ENCODE assay signal across 8 cellular contexts in genomic region chr4:145939241-145939640, GRCh38. TPM values are rescaled to one million over a fixed set of nuclear protein-coding genes. Genes with fewer than 3 reads are reported as not detected.
DNase-seq lines count a peak whose midpoint lies in the region; ATAC-seq and TF ChIP-seq lines count a peak whose summit lies in the region.
"Had no signal": no experiment of that assay in that cellular context is flagged by ENCODE, and none has a peak within 500 bp of the region (broad histone marks: within the 10 kb centered on the region; RNA-seq: fewer than 3 reads in every experiment).

No MANE protein-coding gene starts in this region.

- H3K9ac ChIP-seq in SK-N-SH = peak overlapping the region; percentile 99
- peak overlapping the region; percentile 86 for H3K9ac ChIP-seq in smooth muscle cell (ENCODE audit: low read depth)

- H3K4me2 ChIP-seq in SK-N-SH = peak overlapping the region; percentile 82
- H3K4me2 ChIP-seq in smooth muscle cell = peak overlapping the region; percentile 93

- H3K9me2 ChIP-seq in SK-N-SH = no peaks in the 10 kb centered on the region

- DNase-seq in H7 = no peak
- DNase-seq in SK-N-SH = no peak
- no peak for DNase-seq in fibroblast of villous mesenchyme (ENCODE audit: low read depth)
- DNase-seq in smooth muscle cell (lab: John Stamatoyannopoulos, UW; ENCODE audit: unreplicated experiment) = no peak
- no peak for DNase-seq in middle frontal gyrus (ENCODE audit: extremely low spot score, low spot score)
- DNase-seq in DMS79 treated with DMSO at 0.1 percent for 48 hours (lab: John Stamatoyannopoulos, UW) = no peak

- H3K9me3 ChIP-seq in SK-N-SH = no peaks in the 10 kb centered on the region
- H3K9me3 ChIP-seq in smooth muscle cell (replicated peaks; ENCODE audit: low read depth) = no peaks in the 10 kb centered on the region
- H3K9me3 ChIP-seq: mucosa of descending colon had no signal

- H3K27ac ChIP-seq in SK-N-SH (ENCODE audit: low read depth in 2 of 2, low read length in 1 of 2) = peak overlapping the region; percentile 82 to 97
- peak overlapping the region; percentile 79 for H3K27ac ChIP-seq in smooth muscle cell (ENCODE audit: low read depth)

- peaks cover 14% of the 10 kb centered on the region for H3F3A ChIP-seq in SK-N-SH (replicated peaks; ENCODE audit: insufficient read depth)
- H3F3A ChIP-seq in smooth muscle cell (ENCODE audit: low read depth) = no peaks in the 10 kb centered on the region

- 34% methylated on average over 3 of the region's 3 CpGs for WGBS in SK-N-SH (ENCODE audit: low lambda C conversion rate)
- 34% methylated on average over 3 of the region's 3 CpGs for WGBS in smooth muscle cell (ENCODE audit: low lambda C conversion rate)

- H3K79me2 ChIP-seq in SK-N-SH (ENCODE audit: insufficient read depth) (peaks cover 38% of the 10 kb centered on the region), smooth muscle cell (ENCODE audit: low read depth) (peaks cover 18% of the 10 kb centered on the region)

- no peak for TF ChIP-seq EP300 in SK-N-SH (IDR thresholded peaks at IDR 0.05; ENCODE audit: borderline replicate concordance in 1 of 2, low read depth in 1 of 2, low read length in 1 of 2)

- POLR2A ChIA-PET in SK-N-SH (lab: Yijun Ruan, JAX) = interaction anchor here (0.7 to 0.9 kb wide), 3 partner anchors 8 to 298 kb away, joined by 3 to 4 read pairs (median 3); no protein-coding TSS in a partner anchor

- H3K4me1 ChIP-seq in SK-N-SH (ENCODE audit: control insufficient read depth in 1 of 2, insufficient read depth in 2 of 2, low read depth in 1 of 2, low read length in 1 of 2) (peaks cover 16 to 24% of the 10 kb centered on the region in 2 experiments), smooth muscle cell (ENCODE audit: low read depth) (peaks cover 17% of the 10 kb centered on the region)

- no peak for TF ChIP-seq RAD21 in SK-N-SH (IDR thresholded peaks at IDR 0.05; ENCODE audit: low read length)

- H2AFZ ChIP-seq in SK-N-SH (ENCODE audit: low read depth) (peak overlapping the region; percentile 43), smooth muscle cell (ENCODE audit: low read depth) (peak overlapping the region; percentile 81)

- H3K27me3 ChIP-seq in H7 (ENCODE audit: control insufficient read depth, insufficient read depth, low read length) = no peaks in the 10 kb centered on the region
- H3K27me3 ChIP-seq in SK-N-SH (ENCODE audit: insufficient read depth) = no peaks in the 10 kb centered on the region
- H3K27me3 ChIP-seq in smooth muscle cell (ENCODE audit: low read depth) = no peaks in the 10 kb centered on the region

- H3K4me3 ChIP-seq in H7 (ENCODE audit: insufficient read depth, low read depth, low read length) = peak overlapping the region; percentile 94
- H3K4me3 ChIP-seq in SK-N-SH (ENCODE audit: low read depth in 2 of 2, low read length in 1 of 2) = peak overlapping the region; percentile 76 to 89
- peak overlapping the region; percentile 80 for H3K4me3 ChIP-seq in fibroblast of villous mesenchyme (ENCODE audit: low read depth, low read length)
- peak overlapping the region; percentile 97 for H3K4me3 ChIP-seq in smooth muscle cell

- no peak for ATAC-seq in GM18511 (IDR thresholded peaks at IDR 0.05; ENCODE audit: unreplicated experiment)

- CTCF ChIA-PET in SK-N-SH (lab: Yijun Ruan, JAX) = interaction anchor here (0.7 to 3.9 kb wide), 2 partner anchors 16 to 99 kb away, joined by 3 to 20 read pairs; no protein-coding TSS in a partner anchor

- no peaks in the 10 kb centered on the region for H3K36me3 ChIP-seq in H7 (replicated peaks; ENCODE audit: control insufficient read depth, insufficient read depth, low read length)
- H3K36me3 ChIP-seq in SK-N-SH (replicated peaks in 1 of 2; ENCODE audit: control insufficient read depth in 1 of 2, insufficient read depth in 2 of 2, low read length in 1 of 2) = no peaks in the 10 kb centered on the region
- no peaks in the 10 kb centered on the region for H3K36me3 ChIP-seq in smooth muscle cell (ENCODE audit: low read depth)

- TF ChIP-seq CTCF in SK-N-SH (IDR thresholded peaks at IDR 0.05) (no peak), fibroblast of villous mesenchyme (IDR thresholded peaks at IDR 0.05; ENCODE audit: insufficient read depth, low read depth, low read length) (no peak), smooth muscle cell (IDR thresholded peaks at IDR 0.05; ENCODE audit: borderline replicate concordance, insufficient read depth, poor library complexity, severe bottlenecking) (no peak)

- H4K20me1 ChIP-seq in SK-N-SH (ENCODE audit: insufficient read depth) (no peaks in the 10 kb centered on the region), smooth muscle cell (ENCODE audit: low read depth) (no peaks in the 10 kb centered on the region)

TF ChIP-seq in SK-N-SH, 30 proteins besides CTCF, POLR2A, EP300 and RAD21:
- TF ChIP-seq, protein P1, sequence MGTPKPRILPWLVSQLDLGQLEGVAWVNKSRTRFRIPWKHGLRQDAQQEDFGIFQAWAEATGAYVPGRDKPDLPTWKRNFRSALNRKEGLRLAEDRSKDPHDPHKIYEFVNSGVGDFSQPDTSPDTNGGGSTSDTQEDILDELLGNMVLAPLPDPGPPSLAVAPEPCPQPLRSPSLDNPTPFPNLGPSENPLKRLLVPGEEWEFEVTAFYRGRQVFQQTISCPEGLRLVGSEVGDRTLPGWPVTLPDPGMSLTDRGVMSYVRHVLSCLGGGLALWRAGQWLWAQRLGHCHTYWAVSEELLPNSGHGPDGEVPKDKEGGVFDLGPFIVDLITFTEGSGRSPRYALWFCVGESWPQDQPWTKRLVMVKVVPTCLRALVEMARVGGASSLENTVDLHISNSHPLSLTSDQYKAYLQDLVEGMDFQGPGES (IDR thresholded peaks at IDR 0.05; ENCODE audit: low read depth, low read length) = no peak
- TF ChIP-seq MEF2A (IDR thresholded peaks at IDR 0.05; ENCODE audit: borderline replicate concordance, low read depth) (no peak), MXI1 (IDR thresholded peaks at IDR 0.05; ENCODE audit: low read depth, low read length) (no peak), GABPA (IDR thresholded peaks at IDR 0.05; ENCODE audit: low read depth) (no peak), RCOR1 (IDR thresholded peaks at IDR 0.05; ENCODE audit: low read length) (no peak), JUND (IDR thresholded peaks at IDR 0.05) (no peak)

RNA-seq across cellular contexts. Expression of gene ZNF827, which starts 0.6 kb away (rescaled TPM):
- 6.2 and 12.4 TPM in 2 replicates for total RNA-seq in H7 (2014; rRNA removed; shearing (Covaris generic))
- polyA plus RNA-seq in SK-N-SH (2012; rRNA removed) (20.9 and 23.2 TPM in 2 replicates), smooth muscle cell (6.5 and 8.7 TPM in 2 replicates)
- polyA plus RNA-seq in SK-N-SH (2012; cell fraction: cytosol; rRNA removed) = 9.2 and 15.9 TPM in 2 replicates
- 93.0 and 172 TPM in 2 replicates for polyA plus RNA-seq in SK-N-SH (2012; cell fraction: nucleus; rRNA removed)
- total RNA-seq in fibroblast of villous mesenchyme (9.1 and 12.9 TPM in 2 replicates), smooth muscle cell (8.3 and 12.8 TPM in 2 replicates)
